In genomic region chr19:45798995-45799517, GRCh38 we compare ENCODE assay signal across 8 cellular contexts. TPM values are rescaled to one million over a fixed set of nuclear protein-coding genes. Genes with fewer than 3 reads are reported as not detected.
A peak's percentile ranks its signal among the peaks of the same experiment; 100 is the strongest.
DNase-seq lines count a peak whose midpoint lies in the region; ATAC-seq and TF ChIP-seq lines count a peak whose summit lies in the region.

No MANE protein-coding gene starts in this region.

- H3K27me3 ChIP-seq in endodermal cell (ENCODE audit: control insufficient read depth, insufficient read depth, low read length, poor library complexity, severe bottlenecking): no peaks in the 10 kb centered on the region

- no peaks in the 10 kb centered on the region for H3K36me3 Mint-ChIP-seq in activated CD4-positive, alpha-beta memory T cell treated with anti-CD3 and anti-CD28 coated beads for 36 hours
- H3K36me3 Mint-ChIP-seq in endodermal cell (ENCODE audit: low read depth): no peaks in the 10 kb centered on the region
- H3K36me3 Mint-ChIP-seq in stimulated activated memory B cell treated with anti-CD40 and anti-IgM and Interleukin-4, amounts not matched to agents 10 μg/mL and 1 μg/mL and 100 μg/mL, for 72 hours: no peaks in the 10 kb centered on the region

- H3K9ac ChIP-seq in endodermal cell (ENCODE audit: extremely low read depth, low read length, poor library complexity, severe bottlenecking): no peak overlapping the region

- H3K9me3 ChIP-seq in endodermal cell (ENCODE audit: control insufficient read depth, low read length): no peaks in the 10 kb centered on the region

- intact Hi-C loops in activated CD4-positive, alpha-beta memory T cell treated with anti-CD3 and anti-CD28 coated beads for 36 hours (cut with micrococcal nuclease): loop anchor here (1.0 kb wide), 1 partner anchor 29 kb away; no protein-coding TSS in a partner anchor

- H3K27me3 Mint-ChIP-seq in activated CD4-positive, alpha-beta memory T cell treated with anti-CD3 and anti-CD28 coated beads for 36 hours: peaks cover 34% of the 10 kb centered on the region
- peaks cover 14% of the 10 kb centered on the region for H3K27me3 Mint-ChIP-seq in endodermal cell (ENCODE audit: insufficient read depth)
- peaks cover 74% of the 10 kb centered on the region for H3K27me3 Mint-ChIP-seq in stimulated activated memory B cell treated with anti-CD40 and anti-IgM and Interleukin-4, amounts not matched to agents 10 μg/mL and 1 μg/mL and 100 μg/mL, for 72 hours

- no peaks in the 10 kb centered on the region for H3K36me3 ChIP-seq in endodermal cell (ENCODE audit: control insufficient read depth, insufficient read depth, low read length)

- 29 to 37% methylated on average over 5 to 10 of the region's 10 CpGs for WGBS in endodermal cell (ENCODE audit: insufficient coverage in 1 of 2, insufficient read length in 1 of 2), 2 experiments

- H3K9me3 Mint-ChIP-seq in activated CD4-positive, alpha-beta memory T cell treated with anti-CD3 and anti-CD28 coated beads for 36 hours: no peaks in the 10 kb centered on the region
- no peaks in the 10 kb centered on the region for H3K9me3 Mint-ChIP-seq in endodermal cell
- no peaks in the 10 kb centered on the region for H3K9me3 Mint-ChIP-seq in stimulated activated memory B cell treated with anti-CD40 and anti-IgM and Interleukin-4, amounts not matched to agents 10 μg/mL and 1 μg/mL and 100 μg/mL, for 72 hours

- DNase-seq in AG20443 (ENCODE audit: low spot score) (peak; percentile 89), NCI-H226 (peak; percentile 80), endodermal cell (peak; percentile 89), myocyte (ENCODE audit: low read depth) (peak; percentile 83)
- DNase-seq in activated CD4-positive, alpha-beta memory T cell treated with anti-CD3 and anti-CD28 coated beads for 36 hours: peak; percentile 71

- ATAC-seq in GM21423 (IDR thresholded peaks at IDR 0.05; ENCODE audit: unreplicated experiment): peak; percentile 48
- peak; percentile 82 for ATAC-seq in stimulated activated memory B cell treated with anti-CD40 and anti-IgM and Interleukin-4, amounts not matched to agents 10 μg/mL and 1 μg/mL and 100 μg/mL, for 72 hours
- ATAC-seq in GM21528 (IDR thresholded peaks at IDR 0.05; ENCODE audit: low FRiP score, unreplicated experiment): no peak

- no peaks in the 10 kb centered on the region for H3K4me1 ChIP-seq in endodermal cell (ENCODE audit: control insufficient read depth, insufficient read depth, low read length)

- peak; percentile 88 for TF ChIP-seq CTCF in endodermal cell (conservative IDR thresholded peaks at IDR 0.05)

- CTCF ChIA-PET in activated CD4-positive, alpha-beta memory T cell treated with anti-CD3 and anti-CD28 coated beads for 36 hours (lab: Charles Lee): interaction anchor here (0.6 to 5.8 kb wide), 20 partner anchors 9 to 360 kb away, joined by 3 to 121 read pairs (median 4); partner anchors contain the start of genes DMPK, QPCTL, SIX5 and SNRPD2

- H3K4me1 Mint-ChIP-seq in activated CD4-positive, alpha-beta memory T cell treated with anti-CD3 and anti-CD28 coated beads for 36 hours (ENCODE audit: low read depth): peaks cover 10% of the 10 kb centered on the region
- peaks cover 2% of the 10 kb centered on the region for H3K4me1 Mint-ChIP-seq in endodermal cell
- H3K4me1 Mint-ChIP-seq in stimulated activated memory B cell treated with anti-CD40 and anti-IgM and Interleukin-4, amounts not matched to agents 10 μg/mL and 1 μg/mL and 100 μg/mL, for 72 hours: peaks cover 17% of the 10 kb centered on the region

- peak overlapping the region; percentile 3 for H3K4me3 Mint-ChIP-seq in activated CD4-positive, alpha-beta memory T cell treated with anti-CD3 and anti-CD28 coated beads for 36 hours
- H3K4me3 Mint-ChIP-seq in endodermal cell: no peak overlapping the region
- no peak overlapping the region for H3K4me3 Mint-ChIP-seq in stimulated activated memory B cell treated with anti-CD40 and anti-IgM and Interleukin-4, amounts not matched to agents 10 μg/mL and 1 μg/mL and 100 μg/mL, for 72 hours

- H3K27ac ChIP-seq in endodermal cell (ENCODE audit: low read depth, low read length): no peak overlapping the region

- peak overlapping the region; percentile 23 for H3K27ac Mint-ChIP-seq in activated CD4-positive, alpha-beta memory T cell treated with anti-CD3 and anti-CD28 coated beads for 36 hours
- no peak overlapping the region for H3K27ac Mint-ChIP-seq in endodermal cell
- no peak overlapping the region for H3K27ac Mint-ChIP-seq in stimulated activated memory B cell treated with anti-CD40 and anti-IgM and Interleukin-4, amounts not matched to agents 10 μg/mL and 1 μg/mL and 100 μg/mL, for 72 hours

- no peak overlapping the region for H3K4me3 ChIP-seq in endodermal cell (ENCODE audit: low read length)

- POLR2A ChIA-PET in activated CD4-positive, alpha-beta memory T cell treated with anti-CD3 and anti-CD28 coated beads for 36 hours (lab: Charles Lee): interaction anchor here (1.7 kb wide), 1 partner anchor 29 kb away, joined by 10 read pairs; the partner anchor contains the start of gene SIX5

RNA-seq across cellular contexts. Expression of gene DMWD, which starts 6.4 kb away (rescaled TPM):
- 10 to 100 TPM; 43.1 to 45.8 TPM for total RNA-seq in activated CD4-positive, alpha-beta memory T cell treated with anti-CD3 and anti-CD28 coated beads for 36 hours
- total RNA-seq in endodermal cell (10 to 100 TPM; 86.4 to 86.9 TPM), myocyte (60.2 and 62.3 TPM in 2 replicates)
- 61.6 TPM for polyA plus RNA-seq in endodermal cell (2013, experiment 1 of 2)
- 53.9 TPM for polyA plus RNA-seq in endodermal cell (2013, experiment 2 of 2)
- polyA plus RNA-seq in myocyte (2012): 59.1 TPM

RNA-seq across cellular contexts. Expression of gene RSPH6A, which starts 16.1 kb away (rescaled TPM):
- under 1 TPM; 0.12 to 0.19 TPM for total RNA-seq in activated CD4-positive, alpha-beta memory T cell treated with anti-CD3 and anti-CD28 coated beads for 36 hours
- total RNA-seq in endodermal cell: under 1 TPM; 0.53 TPM
- 0.21 TPM for polyA plus RNA-seq in endodermal cell (2013, experiment 1 of 2)
- polyA plus RNA-seq in endodermal cell (2013, experiment 2 of 2): 0.17 TPM
- 0.11 TPM in 1 of 2 replicates, not detected in the other for total RNA-seq in myocyte
- polyA plus RNA-seq in myocyte (2012): 0.03 TPM

RNA-seq across cellular contexts. Expression of gene DMPK, which starts 16.8 kb away (rescaled TPM):
- 10 to 100 TPM; 10.7 to 11.0 TPM for total RNA-seq in activated CD4-positive, alpha-beta memory T cell treated with anti-CD3 and anti-CD28 coated beads for 36 hours
- total RNA-seq in endodermal cell (10 to 100 TPM; 58.8 to 75.9 TPM), myocyte (907 and 1,143 TPM in 2 replicates)
- 50.5 TPM for polyA plus RNA-seq in endodermal cell (2013, experiment 1 of 2)
- polyA plus RNA-seq in endodermal cell (2013, experiment 2 of 2): 46.7 TPM
- polyA plus RNA-seq in myocyte (2012): 359 TPM

RNA-seq across cellular contexts. Expression of gene SIX5, which starts 30.0 kb away (rescaled TPM):
- 1 to 10 TPM; 2.3 to 2.4 TPM for total RNA-seq in activated CD4-positive, alpha-beta memory T cell treated with anti-CD3 and anti-CD28 coated beads for 36 hours
- total RNA-seq in endodermal cell: 10 to 100 TPM; 41.6 to 46.4 TPM
- polyA plus RNA-seq in endodermal cell (2013, experiment 1 of 2): 38.7 TPM
- polyA plus RNA-seq in endodermal cell (2013, experiment 2 of 2): 33.4 TPM
- total RNA-seq in myocyte: 13.0 and 17.6 TPM in 2 replicates
- polyA plus RNA-seq in myocyte (2012): 8.8 TPM

Comparison
In these comparisons a context has a peak if more than half of its experiments do, and no peak if none do; other contexts are left out.
1. RNA of gene DMPK, which starts 16.8 kb away (total RNA-seq): 907 to 1,143 TPM in myocyte; 58.8 to 75.9 TPM in endodermal cell and 10.7 to 11.0 TPM in activated CD4-positive, alpha-beta memory T cell treated with anti-CD3 and anti-CD28 coated beads for 36 hours; every median in the first group is over 10 times any median in the second.
2. Peak in every context shown above with its lines, with median percentiles within 50 percentile points of each other: DNase-seq.